8 cellular contexts compared by ENCODE assay signal in genomic region chr19:1241417-1242095, GRCh38. TPM values are rescaled to one million over a fixed set of nuclear protein-coding genes. Genes with fewer than 3 reads are reported as not detected.
DNase-seq lines count a peak whose midpoint lies in the region; ATAC-seq and TF ChIP-seq lines count a peak whose summit lies in the region.

TSS of gene ATP5F1D (plus strand) at chr19:1241751. CDS start at chr19:1241851, 100 bp downstream.

- peak within 1 kb of the TSS; percentile 21 for H3K9ac ChIP-seq in muscle layer of colon (ENCODE audit: low read length)

- POLR2A ChIA-PET in Caco-2 (lab: Charles Lee) = interaction anchor here (1.6 to 2.3 kb wide), 2 partner anchors 25 to 28 kb away, joined by 8 to 30 read pairs; partner anchors contain the start of gene CIRBP

- H3K4me1 Mint-ChIP-seq in Caco-2 (ENCODE audit: low read depth, unreplicated experiment) = no peaks in the 10 kb centered on the region

- no TSS peak for BruUV-seq in Caco-2 (replicated peaks; lab: Mats Ljungman, UMichigan)

- H3K36me3 ChIP-seq in Caco-2 (ENCODE audit: control insufficient read depth, insufficient read depth, low read length) (no peaks in the 10 kb centered on the region), muscle layer of colon (ENCODE audit: insufficient read depth, low read length) (peaks cover 4% of the 10 kb centered on the region)

- H3K36me3 Mint-ChIP-seq in Caco-2 (ENCODE audit: insufficient read depth, unreplicated experiment) = peaks cover 16% of the 10 kb centered on the region

- H3K27me3 ChIP-seq in Caco-2 (replicated peaks; ENCODE audit: control insufficient read depth, insufficient read depth, low read length) (no peaks in the 10 kb centered on the region), muscle layer of colon (ENCODE audit: control insufficient read depth in 1 of 2, insufficient read depth in 2 of 2, low read length in 2 of 2) (peaks cover 0 to under 1% of the 10 kb centered on the region in 2 donors)

- DNase-seq in Caco-2 (peak; percentile 92), Kasumi-1 (lab: John Stamatoyannopoulos, UW) (peak; percentile 80 to 91), RKO (ENCODE audit: low spot score) (peak; percentile 96)
- DNase-seq in activated T-cell treated with anti-CD3 and anti-CD28 coated beads, Interleukin-2, amount 50 U/mL, for 48 hours = peak; percentile 95 to 98
- DNase-seq in stimulated activated CD8-positive, alpha-beta memory T cell treated with anti-CD3 and anti-CD28 coated beads, Interleukin-7, amount 100 ng/mL, for 24 hours (ENCODE audit: low read depth) = peak; percentile 84

- ATAC-seq in GM21529 (IDR thresholded peaks at IDR 0.05; ENCODE audit: unreplicated experiment) = peak; percentile 45
- peak; percentile 58 for ATAC-seq in esophagus mucosa

- CTCF ChIA-PET in Caco-2 (lab: Charles Lee) = interaction anchor here (0.6 to 2.1 kb wide), 4 partner anchors 19 to 27 kb away, joined by 3 to 23 read pairs (median 4); partner anchors contain the start of gene CIRBP

- TF ChIP-seq CTCF in Caco-2 (IDR thresholded peaks at IDR 0.05; ENCODE audit: insufficient read depth in 1 of 2, low read depth in 1 of 2, low read length in 1 of 2, severe bottlenecking in 1 of 2, unreplicated experiment in 1 of 2) = no peak

- H3K4me1 ChIP-seq in Caco-2 (peaks cover 43% of the 10 kb centered on the region), muscle layer of colon (ENCODE audit: insufficient read depth, low read length) (peaks cover 55% of the 10 kb centered on the region)

- H3K4me3 ChIP-seq in Caco-2 (ENCODE audit: low read depth, low read length) (peak within 1 kb of the TSS; percentile 45), muscle layer of colon (ENCODE audit: low read depth in 1 of 2, low read length in 2 of 2) (peak within 1 kb of the TSS; percentile 64 to 79)

- no peaks in the 10 kb centered on the region for H3K9me3 Mint-ChIP-seq in Caco-2 (ENCODE audit: unreplicated experiment)

- no peaks in the 10 kb centered on the region for H3K27me3 Mint-ChIP-seq in Caco-2 (ENCODE audit: insufficient read depth, unreplicated experiment)

- no peaks in the 10 kb centered on the region for H3K9me3 ChIP-seq in Caco-2
- no peaks in the 10 kb centered on the region for H3K9me3 ChIP-seq in muscle layer of colon (ENCODE audit: low read length)

- peak within 1 kb of the TSS; percentile 97 for H3K27ac ChIP-seq in muscle layer of colon (ENCODE audit: low read depth, low read length)

- intact Hi-C loops in Caco-2 (cut with micrococcal nuclease; ENCODE audit: unreplicated experiment) = no loop called here

- peak within 1 kb of the TSS; percentile 76 for H3K4me3 Mint-ChIP-seq in Caco-2 (ENCODE audit: unreplicated experiment)

- peak within 1 kb of the TSS; percentile 81 for H3K27ac Mint-ChIP-seq in Caco-2 (ENCODE audit: unreplicated experiment)

RNA-seq across cellular contexts. Expression of gene ATP5F1D, which starts in this region (rescaled TPM):
- total RNA-seq in Caco-2 (2022) = 126 and 140 TPM in 2 replicates
- total RNA-seq in esophagus mucosa = 251 TPM

Comparison
In these comparisons a context has a peak if more than half of its experiments do, and no peak if none do; other contexts are left out.
1. Peak in every context shown above with its lines: DNase-seq, ATAC-seq, H3K4me3 ChIP-seq and H3K27ac ChIP-seq.